ENCODE assay signal across 11 cellular contexts in genomic region chr2:205716126-205716525, GRCh38. TPM values are rescaled to one million over a fixed set of nuclear protein-coding genes. Genes with fewer than 3 reads are reported as not detected.
DNase-seq lines count a peak whose midpoint lies in the region; TF ChIP-seq lines count a peak whose summit lies in the region.
"Had no signal": no experiment of that assay in that cellular context is flagged by ENCODE, and none has a peak within 500 bp of the region (broad histone marks: within the 10 kb centered on the region; RNA-seq: fewer than 3 reads in every experiment).

No MANE protein-coding gene starts in this region.

- H3K36me3 Mint-ChIP-seq in activated CD4-positive, alpha-beta memory T cell treated with anti-CD3 and anti-CD28 coated beads for 36 hours: no peaks in the 10 kb centered on the region
- H3K36me3 Mint-ChIP-seq in activated CD4-positive, alpha-beta memory T cell treated with anti-CD3 and anti-CD28 coated beads, Interleukin-2, amount 10 ng/mL, durations not matched to agents 7 days and 5 days (ENCODE audit: low read depth): no peaks in the 10 kb centered on the region
- H3K36me3 Mint-ChIP-seq in glutamatergic neuron (ENCODE audit: unreplicated experiment): peaks cover 3% of the 10 kb centered on the region

- POLR2A ChIA-PET in activated CD4-positive, alpha-beta memory T cell treated with anti-CD3 and anti-CD28 coated beads for 36 hours (lab: Charles Lee): no interaction called here
- POLR2A ChIA-PET in activated CD4-positive, alpha-beta memory T cell treated with anti-CD3 and anti-CD28 coated beads, Interleukin-2, amount 10 ng/mL, durations not matched to agents 7 days and 5 days (lab: Charles Lee): no interaction called here

- intact Hi-C loops in activated CD4-positive, alpha-beta memory T cell treated with anti-CD3 and anti-CD28 coated beads for 36 hours (cut with micrococcal nuclease): no loop called here
- intact Hi-C loops in stomach (cut with DNase I; ENCODE audit: low total_unique reads): no loop called here
- intact Hi-C loops in spleen (cut with DNase I; ENCODE audit: low total_unique reads): no loop called here

- no peak overlapping the region for H3K27ac ChIP-seq in WERI-Rb-1
- H3K27ac ChIP-seq in stomach: peak overlapping the region in 3 of 5 donors; percentile 21 to 87 (median 58)
- no peak overlapping the region for H3K27ac ChIP-seq in spleen

- no peak overlapping the region for H3K4me3 ChIP-seq in WERI-Rb-1 (ENCODE audit: low read depth, low read length)
- H3K4me3 ChIP-seq in stomach: no peak overlapping the region
- no peak overlapping the region for H3K4me3 ChIP-seq in spleen

- TF ChIP-seq CTCF in WERI-Rb-1 (IDR thresholded peaks at IDR 0.05; ENCODE audit: low read depth, low read length) (peak; percentile 13; the same call in 1 of the 2 replicates), glutamatergic neuron (IDR thresholded peaks at IDR 0.05; ENCODE audit: partially characterized antibody, unreplicated experiment) (no peak), stomach (IDR thresholded peaks at IDR 0.05) (no peak), spleen (IDR thresholded peaks at IDR 0.05 in 8 of 11, conservative IDR thresholded peaks at IDR 0.05 in 3 of 11) (no peak)

- peak; percentile 17 for DNase-seq in activated CD4-positive, alpha-beta memory T cell treated with anti-CD3 and anti-CD28 coated beads for 36 hours
- DNase-seq in activated CD4-positive, alpha-beta memory T cell treated with anti-CD3 and anti-CD28 coated beads, Interleukin-2, amount 10 ng/mL, durations not matched to agents 7 days and 5 days: no peak
- peak; percentile 35 for DNase-seq in WERI-Rb-1
- no peak for DNase-seq in glutamatergic neuron
- DNase-seq in stomach: no peak
- no peak for DNase-seq in SW480 (ENCODE audit: low spot score)
- DNase-seq in spleen: no peak
- no peak for DNase-seq in NCI-H1048 (lab: John Stamatoyannopoulos, UW)
- DNase-seq: activated CD4-positive, alpha-beta T cell treated with anti-CD3 and anti-CD28 coated beads, Interleukin-2, amount 50 U/mL, for 4 hours; AML-193; amniotic stem cell had no signal

- no peak overlapping the region for H3K4me3 Mint-ChIP-seq in activated CD4-positive, alpha-beta memory T cell treated with anti-CD3 and anti-CD28 coated beads for 36 hours
- H3K4me3 Mint-ChIP-seq in activated CD4-positive, alpha-beta memory T cell treated with anti-CD3 and anti-CD28 coated beads, Interleukin-2, amount 10 ng/mL, durations not matched to agents 7 days and 5 days: no peak overlapping the region
- no peak overlapping the region for H3K4me3 Mint-ChIP-seq in glutamatergic neuron (ENCODE audit: unreplicated experiment)

- H3K9me3 Mint-ChIP-seq in activated CD4-positive, alpha-beta memory T cell treated with anti-CD3 and anti-CD28 coated beads for 36 hours: no peaks in the 10 kb centered on the region
- H3K9me3 Mint-ChIP-seq in activated CD4-positive, alpha-beta memory T cell treated with anti-CD3 and anti-CD28 coated beads, Interleukin-2, amount 10 ng/mL, durations not matched to agents 7 days and 5 days: no peaks in the 10 kb centered on the region
- H3K9me3 Mint-ChIP-seq in glutamatergic neuron (ENCODE audit: unreplicated experiment): peaks cover 19% of the 10 kb centered on the region

- WGBS in stomach, 5 donors: 76 to 88% (median 83%) methylated on average over 16 of the region's 16 CpGs
- WGBS in spleen, 5 donors: 90 to 92% (median 91%) methylated on average over 16 of the region's 16 CpGs

- CTCF ChIA-PET in activated CD4-positive, alpha-beta memory T cell treated with anti-CD3 and anti-CD28 coated beads for 36 hours (lab: Charles Lee): no interaction called here
- CTCF ChIA-PET in activated CD4-positive, alpha-beta memory T cell treated with anti-CD3 and anti-CD28 coated beads, Interleukin-2, amount 10 ng/mL, durations not matched to agents 7 days and 5 days (lab: Charles Lee): no interaction called here

- H3K4me1 ChIP-seq in stomach: peaks cover 6 to 92% (median 55%) of the 10 kb centered on the region in 4 donors
- H3K4me1 ChIP-seq in spleen: peaks cover 6 to 56% (median 25%) of the 10 kb centered on the region in 6 donors

- TF ChIP-seq EP300 in stomach (IDR thresholded peaks at IDR 0.05): no peak

- peaks cover 12% of the 10 kb centered on the region for H3K27me3 Mint-ChIP-seq in activated CD4-positive, alpha-beta memory T cell treated with anti-CD3 and anti-CD28 coated beads for 36 hours
- peaks cover 2% of the 10 kb centered on the region for H3K27me3 Mint-ChIP-seq in activated CD4-positive, alpha-beta memory T cell treated with anti-CD3 and anti-CD28 coated beads, Interleukin-2, amount 10 ng/mL, durations not matched to agents 7 days and 5 days
- peaks cover 9% of the 10 kb centered on the region for H3K27me3 Mint-ChIP-seq in glutamatergic neuron (ENCODE audit: unreplicated experiment)

- no peak overlapping the region for H3K27ac Mint-ChIP-seq in activated CD4-positive, alpha-beta memory T cell treated with anti-CD3 and anti-CD28 coated beads for 36 hours
- H3K27ac Mint-ChIP-seq in activated CD4-positive, alpha-beta memory T cell treated with anti-CD3 and anti-CD28 coated beads, Interleukin-2, amount 10 ng/mL, durations not matched to agents 7 days and 5 days: no peak overlapping the region
- peak overlapping the region; percentile 23 for H3K27ac Mint-ChIP-seq in glutamatergic neuron (ENCODE audit: unreplicated experiment)

- H3K27me3 ChIP-seq in WERI-Rb-1 (ENCODE audit: insufficient read depth, low read depth, severe bottlenecking) (no peaks in the 10 kb centered on the region), stomach (no peaks in the 10 kb centered on the region), spleen (replicated peaks in 1 of 7) (no peaks in the 10 kb centered on the region)

- H3K4me1 Mint-ChIP-seq in activated CD4-positive, alpha-beta memory T cell treated with anti-CD3 and anti-CD28 coated beads for 36 hours (ENCODE audit: low read depth): peaks cover 2% of the 10 kb centered on the region
- peaks cover 2% of the 10 kb centered on the region for H3K4me1 Mint-ChIP-seq in activated CD4-positive, alpha-beta memory T cell treated with anti-CD3 and anti-CD28 coated beads, Interleukin-2, amount 10 ng/mL, durations not matched to agents 7 days and 5 days
- H3K4me1 Mint-ChIP-seq in glutamatergic neuron (ENCODE audit: low read depth, unreplicated experiment): peaks cover 64% of the 10 kb centered on the region

- H3K9me3 ChIP-seq in WERI-Rb-1 (ENCODE audit: severe bottlenecking) (no peaks in the 10 kb centered on the region), stomach (no peaks in the 10 kb centered on the region), spleen (no peaks in the 10 kb centered on the region)

- no peaks in the 10 kb centered on the region; the same call in 1 of the 2 replicates for H3K36me3 ChIP-seq in WERI-Rb-1
- peaks cover 0 to under 1% (median 0%) of the 10 kb centered on the region in 4 donors for H3K36me3 ChIP-seq in stomach
- no peaks in the 10 kb centered on the region for H3K36me3 ChIP-seq in spleen

- TF ChIP-seq POLR2A in stomach (IDR thresholded peaks at IDR 0.05) (no peak), spleen (IDR thresholded peaks at IDR 0.05) (no peak)

RNA-seq across cellular contexts. Expression of gene NRP2, which starts 33.8 kb away (rescaled TPM):
- 1 to 10 TPM; 1.9 to 2.6 TPM for total RNA-seq in activated CD4-positive, alpha-beta memory T cell treated with anti-CD3 and anti-CD28 coated beads for 36 hours
- 1 to 10 TPM; 1.4 to 2.3 TPM for total RNA-seq in activated CD4-positive, alpha-beta memory T cell treated with anti-CD3 and anti-CD28 coated beads, Interleukin-2, amount 10 ng/mL, durations not matched to agents 7 days and 5 days
- total RNA-seq in glutamatergic neuron (ENCODE audit: unreplicated experiment) (89.0 TPM), stomach (100 to 1,000 TPM in 2 of 5 donors, 10 to 100 TPM in 3; 21.0 to 166 (median 56.9) TPM), spleen (10 to 100 TPM; 18.7 to 49.9 (median 33.2) TPM)
- polyA plus RNA-seq in stomach (10 to 100 TPM in 1 of 3 donors, 1 to 10 TPM in 1, under 1 TPM in 1; 0.92 to 13.2 (median 2.9) TPM), spleen (1 to 10 TPM; 3.1 to 5.7 (median 3.4) TPM)

Comparison
In these comparisons a context has a peak if more than half of its experiments do, and no peak if none do; other contexts are left out.
1. DNase-seq: peak in activated CD4-positive, alpha-beta memory T cell treated with anti-CD3 and anti-CD28 coated beads for 36 hours (single experiment) and WERI-Rb-1 (single experiment); none in activated CD4-positive, alpha-beta memory T cell treated with anti-CD3 and anti-CD28 coated beads, Interleukin-2, amount 10 ng/mL, durations not matched to agents 7 days and 5 days (single experiment), glutamatergic neuron (single experiment), stomach (single experiment), SW480 (single experiment), spleen (single experiment) and NCI-H1048 (single experiment).
2. H3K27ac ChIP-seq: peak in stomach (3 of 5); none in WERI-Rb-1 (single experiment) and spleen (0 of 8).
3. RNA of gene NRP2, which starts 33.8 kb away (total RNA-seq): 89.0 TPM in glutamatergic neuron (single experiment), 21.0 to 166 TPM in stomach and 18.7 to 49.9 TPM in spleen; 1.9 to 2.6 TPM in activated CD4-positive, alpha-beta memory T cell treated with anti-CD3 and anti-CD28 coated beads for 36 hours and 1.4 to 2.3 TPM in activated CD4-positive, alpha-beta memory T cell treated with anti-CD3 and anti-CD28 coated beads, Interleukin-2, amount 10 ng/mL, durations not matched to agents 7 days and 5 days; every median in the first group is over 4 times any median in the second.